9 cellular contexts compared by ENCODE assay signal in genomic region chr21:42561742-42562141, GRCh38. TPM values are rescaled to one million over a fixed set of nuclear protein-coding genes. Genes with fewer than 3 reads are reported as not detected.
DNase-seq lines count a peak whose midpoint lies in the region; FAIRE-seq and TF ChIP-seq lines count a peak whose summit lies in the region.
"Had no signal": no experiment of that assay in that cellular context is flagged by ENCODE, and none has a peak within 500 bp of the region (broad histone marks: within the 10 kb centered on the region; RNA-seq: fewer than 3 reads in every experiment).

No MANE protein-coding gene starts in this region.

- H3K9me3 ChIP-seq in KOPT-K1 (ENCODE audit: insufficient read depth, low read length, poor library complexity, severe bottlenecking) = no peaks in the 10 kb centered on the region

- H3K27me3 Mint-ChIP-seq in type B pancreatic cell = no peaks in the 10 kb centered on the region

- POLR2A ChIA-PET in HEK293T (lab: Yijun Ruan, JAX) = no interaction called here

- H3K9me3 Mint-ChIP-seq in type B pancreatic cell = no peaks in the 10 kb centered on the region
- H3K9me3 Mint-ChIP-seq: natural killer cell had no signal

- DNase-seq in activated effector memory CD4-positive, alpha-beta T cell treated with anti-CD3 and anti-CD28 coated beads, Interleukin-2, amount 50 U/mL, for 16 hours = peak; percentile 56
- no peak for DNase-seq in activated effector memory CD4-positive, alpha-beta T cell treated with Interleukin-2 at 50 U/mL for 16 hours
- peak; percentile 9 for DNase-seq in bronchial epithelial cell (ENCODE audit: low read depth)
- no peak for DNase-seq in type B pancreatic cell (ENCODE audit: extremely low spot score, unreplicated experiment)
- DNase-seq in SIG-M5 (lab: John Stamatoyannopoulos, UW) = no peak
- DNase-seq in NOMO-1 treated with dmso at 0.1 percent for 144 hours (lab: John Stamatoyannopoulos, UW; ENCODE audit: unreplicated experiment) = no peak
- no peak for DNase-seq in HEK293T (ENCODE audit: extremely low spot score)
- DNase-seq: natural killer cell had no signal

- H3K4me3 ChIP-seq in bronchial epithelial cell (ENCODE audit: low read depth, low read length) = no peak overlapping the region

- H3K4me1 Mint-ChIP-seq in type B pancreatic cell (ENCODE audit: unreplicated experiment) = peaks cover 25% of the 10 kb centered on the region

- FAIRE-seq in bronchial epithelial cell (lab: Jason Lieb, UNC) = peak; percentile 55

- no peak overlapping the region for H3K4me3 Mint-ChIP-seq in type B pancreatic cell
- H3K4me3 Mint-ChIP-seq: natural killer cell had no signal

- no peak for TF ChIP-seq CTCF in bronchial epithelial cell (IDR thresholded peaks at IDR 0.05; ENCODE audit: insufficient read depth, low read length, severe bottlenecking)
- no peak for TF ChIP-seq CTCF in type B pancreatic cell (conservative IDR thresholded peaks at IDR 0.05)

- H3K27ac ChIP-seq in KOPT-K1 (ENCODE audit: low read depth, low read length, poor library complexity, severe bottlenecking) = peak overlapping the region; percentile 32

- CTCF ChIA-PET in HEK293T (lab: Yijun Ruan, JAX) = no interaction called here

- H3K36me3 ChIP-seq in KOPT-K1 (ENCODE audit: insufficient read depth, low read length) (no peaks in the 10 kb centered on the region), bronchial epithelial cell (ENCODE audit: control insufficient read depth, insufficient read depth, low read length) (peaks cover 9% of the 10 kb centered on the region)

- no peaks in the 10 kb centered on the region for H3K27me3 ChIP-seq in bronchial epithelial cell (ENCODE audit: control insufficient read depth, insufficient read depth, low read length)

- H3K27ac Mint-ChIP-seq in type B pancreatic cell = peak overlapping the region; percentile 57

- H3K36me3 Mint-ChIP-seq in type B pancreatic cell = peaks cover 4% of the 10 kb centered on the region

TF ChIP-seq in HEK293T, 16 proteins besides CTCF, POLR2A, EP300 and RAD21:
- TF ChIP-seq HDGF (IDR thresholded peaks at IDR 0.05; ENCODE audit: borderline replicate concordance) (no peak), L3MBTL2 (conservative IDR thresholded peaks at IDR 0.05) (no peak), BHLHE40 (IDR thresholded peaks at IDR 0.05; ENCODE audit: borderline replicate concordance) (no peak), SP1 (IDR thresholded peaks at IDR 0.05) (no peak), TARDBP (IDR thresholded peaks at IDR 0.05) (no peak), FOXK2 (IDR thresholded peaks at IDR 0.05) (no peak), ELF4 (IDR thresholded peaks at IDR 0.05) (no peak), CTBP1 (IDR thresholded peaks at IDR 0.05; ENCODE audit: borderline replicate concordance) (no peak), ARNT (IDR thresholded peaks at IDR 0.05) (no peak), FOXA1 (IDR thresholded peaks at IDR 0.05) (no peak)
- TF ChIP-seq, protein P1, sequence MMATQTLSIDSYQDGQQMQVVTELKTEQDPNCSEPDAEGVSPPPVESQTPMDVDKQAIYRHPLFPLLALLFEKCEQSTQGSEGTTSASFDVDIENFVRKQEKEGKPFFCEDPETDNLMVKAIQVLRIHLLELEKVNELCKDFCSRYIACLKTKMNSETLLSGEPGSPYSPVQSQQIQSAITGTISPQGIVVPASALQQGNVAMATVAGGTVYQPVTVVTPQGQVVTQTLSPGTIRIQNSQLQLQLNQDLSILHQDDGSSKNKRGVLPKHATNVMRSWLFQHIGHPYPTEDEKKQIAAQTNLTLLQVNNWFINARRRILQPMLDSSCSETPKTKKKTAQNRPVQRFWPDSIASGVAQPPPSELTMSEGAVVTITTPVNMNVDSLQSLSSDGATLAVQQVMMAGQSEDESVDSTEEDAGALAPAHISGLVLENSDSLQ (IDR thresholded peaks at IDR 0.05) = no peak

RNA-seq across cellular contexts. Expression of gene SLC37A1, which starts 48.1 kb away (rescaled TPM):
- 7.1 and 15.1 TPM in 2 replicates for total RNA-seq in bronchial epithelial cell
- 24.8 and 44.2 TPM in 2 replicates for total RNA-seq in type B pancreatic cell (ENCODE audit: low replicate concordance)

Comparison
In these comparisons a context has a peak if more than half of its experiments do, and no peak if none do; other contexts are left out.
1. DNase-seq: peak in activated effector memory CD4-positive, alpha-beta T cell treated with anti-CD3 and anti-CD28 coated beads, Interleukin-2, amount 50 U/mL, for 16 hours (single experiment) and bronchial epithelial cell (single experiment); none in activated effector memory CD4-positive, alpha-beta T cell treated with Interleukin-2 at 50 U/mL for 16 hours (single experiment), type B pancreatic cell (single experiment), SIG-M5 (single experiment), NOMO-1 treated with dmso at 0.1 percent for 144 hours (single experiment) and HEK293T (single experiment).